In genomic region chrX:75211976-75212375, GRCh38 we compare ENCODE assay signal across 29 cellular contexts.
"Had no signal": no experiment of that assay in that cellular context is flagged by ENCODE, and none has a peak within 500 bp of the region (broad histone marks: within the 10 kb centered on the region; RNA-seq: fewer than 3 reads in every experiment).

No MANE protein-coding gene starts in this region.

- H3K27me3 Mint-ChIP-seq: dendritic cell treated with granulocyte-macrophage colony-stimulating factor and Interleukin-4, amounts not matched to agents 40 ng/mL and 50 ng/mL, for 4 days had no signal

- FAIRE-seq: endometrium, endothelial cell of umbilical vein, frontal cortex had no signal

- H3K4me3 ChIP-seq: colonic mucosa, coronary artery, dorsolateral prefrontal cortex, esophagus muscularis mucosa, esophagus squamous epithelium, gastrocnemius medialis, gastroesophageal sphincter, heart left ventricle, heart right ventricle, hepatocyte had no signal

- H3K27ac ChIP-seq: colonic mucosa, coronary artery, dorsolateral prefrontal cortex, epithelial cell of prostate, esophagus muscularis mucosa, esophagus squamous epithelium, foreskin keratinocyte, gastrocnemius medialis, gastroesophageal sphincter, heart left ventricle, heart right ventricle, hepatocyte had no signal

- H3K27me3 ChIP-seq: colonic mucosa, esophagus muscularis mucosa, esophagus squamous epithelium, foreskin keratinocyte, gastrocnemius medialis, gastroesophageal sphincter, heart left ventricle, hepatocyte had no signal

- H3K9me3 ChIP-seq: colonic mucosa, esophagus muscularis mucosa, esophagus squamous epithelium, gastrocnemius medialis, gastroesophageal sphincter, heart left ventricle, heart right ventricle had no signal

- H3K9me3 Mint-ChIP-seq: effector memory CD8-positive, alpha-beta T cell had no signal

- H3K27ac Mint-ChIP-seq: dendritic cell treated with granulocyte-macrophage colony-stimulating factor and Interleukin-4, amounts not matched to agents 40 ng/mL and 50 ng/mL, for 4 days; effector memory CD8-positive, alpha-beta T cell; endodermal cell had no signal

- H3K79me2 ChIP-seq: hepatocyte had no signal

- ATAC-seq: effector memory CD8-positive, alpha-beta T cell; esophagus mucosa; foreskin keratinocyte; gastrocnemius medialis; gastroesophageal sphincter; heart left ventricle; heart right ventricle had no signal

- H3K4me2 ChIP-seq: hepatocyte had no signal

- H2AFZ ChIP-seq: hepatocyte had no signal

- H3K4me3 Mint-ChIP-seq: dendritic cell treated with granulocyte-macrophage colony-stimulating factor and Interleukin-4, amounts not matched to agents 40 ng/mL and 50 ng/mL, for 4 days; effector memory CD8-positive, alpha-beta T cell; endodermal cell had no signal

- DNase-seq: colonic mucosa; cortex of kidney; dermis blood vessel endothelial cell; dorsolateral prefrontal cortex; effector CD4-positive, alpha-beta T cell; effector CD8-positive, alpha-beta T cell; effector memory CD4-positive, alpha-beta T cell; effector memory CD8-positive, alpha-beta T cell; endodermal cell; erythroblast; esophagus squamous epithelium; foreskin fibroblast; foreskin keratinocyte; foreskin melanocyte; gastrocnemius medialis; glutamatergic neuron; head of caudate nucleus; heart left ventricle; heart right ventricle had no signal

- H3K36me3 ChIP-seq: colonic mucosa, esophagus muscularis mucosa, esophagus squamous epithelium, gastrocnemius medialis, gastroesophageal sphincter, heart left ventricle, heart right ventricle had no signal

- H3K4me1 Mint-ChIP-seq: endodermal cell had no signal

- H3K4me1 ChIP-seq: colonic mucosa, esophagus muscularis mucosa, esophagus squamous epithelium, foreskin keratinocyte, gastrocnemius medialis, gastroesophageal sphincter, heart left ventricle, heart right ventricle had no signal
